Comparison of ENCODE assay signal across 8 cellular contexts in the genomic region with DNA sequence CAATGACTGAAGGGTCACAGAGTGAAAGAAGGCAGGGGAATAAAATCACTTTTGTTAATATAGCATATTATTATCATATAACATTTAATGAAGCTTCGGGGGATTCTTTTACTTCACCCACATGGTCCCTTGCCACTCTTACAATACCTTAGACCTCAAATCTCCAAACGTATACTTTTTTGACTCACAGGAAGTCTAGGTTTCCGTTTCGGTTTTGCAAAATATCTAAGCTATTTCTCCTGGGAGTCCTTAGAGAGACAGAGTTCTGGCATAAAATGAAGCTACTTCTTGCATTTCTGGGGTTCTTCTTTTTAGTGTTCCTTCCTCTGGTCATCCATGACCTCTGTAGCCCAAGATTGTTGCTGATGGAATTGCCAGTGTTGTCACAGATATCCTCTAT.
DNase-seq lines count a peak whose midpoint lies in the region; ATAC-seq, FAIRE-seq and TF ChIP-seq lines count a peak whose summit lies in the region.

No MANE protein-coding gene starts in this region.

- no peaks in the 10 kb centered on the region for H3K9me3 Mint-ChIP-seq in natural killer cell treated with Interleukin-12 subunit alpha and Interleukin-12 subunit beta and Interleukin-15 and Interleukin-18, amount 100 ng/mL, for 72 hours
- H3K9me3 Mint-ChIP-seq in natural killer cell (no peaks in the 10 kb centered on the region), Calu3 (ENCODE audit: low read depth, unreplicated experiment) (no peaks in the 10 kb centered on the region)

- no peaks in the 10 kb centered on the region; the same call in 1 of the 2 replicates for H3K9me2 ChIP-seq in SK-N-SH

- peaks cover 0 to 5% of the 10 kb centered on the region in 2 experiments; a peak in 3 of 4 replicates for H3K4me1 ChIP-seq in SK-N-SH (ENCODE audit: control insufficient read depth in 1 of 2, insufficient read depth in 2 of 2, low read depth in 1 of 2, low read length in 1 of 2)

- H3K4me2 ChIP-seq in SK-N-SH = no peak overlapping the region

- FAIRE-seq in HTR-8/SVneo (lab: Jason Lieb, UNC) = no peak

- no peak for TF ChIP-seq RAD21 in SK-N-SH (IDR thresholded peaks at IDR 0.05; ENCODE audit: low read length)

- no peak for TF ChIP-seq POLR2A in NB4 (IDR thresholded peaks at IDR 0.05; ENCODE audit: extremely low read depth, insufficient read length)

- no peaks in the 10 kb centered on the region for H3K36me3 ChIP-seq in SK-N-SH (replicated peaks in 1 of 2; ENCODE audit: control insufficient read depth in 1 of 2, insufficient read depth in 2 of 2, low read length in 1 of 2)

- CTCF ChIA-PET in SK-N-SH (lab: Yijun Ruan, JAX) = no interaction called here
- CTCF ChIA-PET in Calu3 (lab: Charles Lee) = no interaction called here

- H3K4me3 ChIP-seq in NB4 (ENCODE audit: low read depth, low read length) = peak overlapping the region; percentile 22
- H3K4me3 ChIP-seq in SK-N-SH (ENCODE audit: low read depth in 2 of 2, low read length in 1 of 2) = no peak overlapping the region

- WGBS in SK-N-SH (ENCODE audit: low lambda C conversion rate) = 58% methylated on average over 4 of the region's 4 CpGs

- no peak for TF ChIP-seq EP300 in SK-N-SH (IDR thresholded peaks at IDR 0.05; ENCODE audit: borderline replicate concordance in 1 of 2, low read depth in 1 of 2, low read length in 1 of 2)

- H3K27ac ChIP-seq in SK-N-SH (ENCODE audit: low read depth in 2 of 2, low read length in 1 of 2) = no peak overlapping the region

- H3F3A ChIP-seq in SK-N-SH (replicated peaks; ENCODE audit: insufficient read depth) = no peaks in the 10 kb centered on the region

- no peak overlapping the region for H3K9ac ChIP-seq in SK-N-SH

- peaks cover 0 to 6% of the 10 kb centered on the region in 2 donors for H3K27me3 Mint-ChIP-seq in natural killer cell treated with Interleukin-12 subunit alpha and Interleukin-12 subunit beta and Interleukin-15 and Interleukin-18, amount 100 ng/mL, for 72 hours
- H3K27me3 Mint-ChIP-seq in natural killer cell (ENCODE audit: low read depth in 2 of 2) (no peaks in the 10 kb centered on the region), Calu3 (ENCODE audit: unreplicated experiment) (no peaks in the 10 kb centered on the region)

- no peak overlapping the region for H2AFZ ChIP-seq in SK-N-SH (ENCODE audit: low read depth)

- no peaks in the 10 kb centered on the region for H3K27me3 ChIP-seq in SK-N-SH (ENCODE audit: insufficient read depth)

- H3K79me2 ChIP-seq in SK-N-SH (ENCODE audit: insufficient read depth) = no peaks in the 10 kb centered on the region

- intact Hi-C loops in natural killer cell (cut with micrococcal nuclease) = no loop called here
- intact Hi-C loops in Calu3 (cut with micrococcal nuclease; ENCODE audit: unreplicated experiment) = no loop called here

- no peak for ATAC-seq in natural killer cell treated with Interleukin-12 subunit alpha and Interleukin-12 subunit beta and Interleukin-15 and Interleukin-18, amount 100 ng/mL, for 72 hours
- no peak for ATAC-seq in natural killer cell
- peak; percentile 93 for ATAC-seq in HG02840 (IDR thresholded peaks at IDR 0.05; ENCODE audit: low FRiP score, unreplicated experiment)

- POLR2A ChIA-PET in SK-N-SH (lab: Yijun Ruan, JAX) = no interaction called here

- BruUV-seq in Calu3 (replicated peaks; lab: Mats Ljungman, UMichigan) = no TSS peak

- no peak overlapping the region for H3K27ac Mint-ChIP-seq in natural killer cell treated with Interleukin-12 subunit alpha and Interleukin-12 subunit beta and Interleukin-15 and Interleukin-18, amount 100 ng/mL, for 72 hours
- H3K27ac Mint-ChIP-seq in natural killer cell (no peak overlapping the region), Calu3 (ENCODE audit: unreplicated experiment) (no peak overlapping the region)

- no peaks in the 10 kb centered on the region for H4K20me1 ChIP-seq in SK-N-SH (ENCODE audit: insufficient read depth)

- no peak for DNase-seq in natural killer cell treated with Interleukin-12 subunit alpha and Interleukin-12 subunit beta and Interleukin-15 and Interleukin-18, amount 100 ng/mL, for 72 hours (ENCODE audit: low spot score)
- no peak for DNase-seq in natural killer cell
- peak; percentile 86 for DNase-seq in NB4 (ENCODE audit: low read depth)
- DNase-seq in glomerular visceral epithelial cell (ENCODE audit: extremely low spot score) = no peak
- DNase-seq in SK-N-SH = no peak
- no peak for DNase-seq in Calu3
- no peak for DNase-seq in HTR-8/SVneo (ENCODE audit: insufficient read length, low spot score)

- H3K4me3 Mint-ChIP-seq in natural killer cell treated with Interleukin-12 subunit alpha and Interleukin-12 subunit beta and Interleukin-15 and Interleukin-18, amount 100 ng/mL, for 72 hours = peak overlapping the region; percentile 31
- no peak overlapping the region for H3K4me3 Mint-ChIP-seq in natural killer cell
- H3K4me3 Mint-ChIP-seq in Calu3 (ENCODE audit: low read depth, unreplicated experiment) = no peak overlapping the region

- no peaks in the 10 kb centered on the region for H3K36me3 Mint-ChIP-seq in natural killer cell treated with Interleukin-12 subunit alpha and Interleukin-12 subunit beta and Interleukin-15 and Interleukin-18, amount 100 ng/mL, for 72 hours
- no peaks in the 10 kb centered on the region for H3K36me3 Mint-ChIP-seq in natural killer cell
- no peaks in the 10 kb centered on the region for H3K36me3 Mint-ChIP-seq in Calu3 (ENCODE audit: insufficient read depth, unreplicated experiment)

- no peaks in the 10 kb centered on the region for H3K9me3 ChIP-seq in SK-N-SH

- H3K4me1 Mint-ChIP-seq in natural killer cell treated with Interleukin-12 subunit alpha and Interleukin-12 subunit beta and Interleukin-15 and Interleukin-18, amount 100 ng/mL, for 72 hours (ENCODE audit: low read depth in 2 of 2) = peaks cover 5 to 7% of the 10 kb centered on the region in 2 donors
- H3K4me1 Mint-ChIP-seq in natural killer cell (peaks cover 0 to 16% of the 10 kb centered on the region in 2 donors), Calu3 (ENCODE audit: low read depth, unreplicated experiment) (no peaks in the 10 kb centered on the region)

- TF ChIP-seq CTCF in natural killer cell (IDR thresholded peaks at IDR 0.05) = no peak
- no peak for TF ChIP-seq CTCF in NB4 (IDR thresholded peaks at IDR 0.05; ENCODE audit: low read depth, low read length)
- no peak for TF ChIP-seq CTCF in SK-N-SH (IDR thresholded peaks at IDR 0.05)
- no peak for TF ChIP-seq CTCF in Calu3 (IDR thresholded peaks at IDR 0.05; ENCODE audit: unreplicated experiment)

TF ChIP-seq in SK-N-SH, 30 proteins besides CTCF, POLR2A, EP300 and RAD21:
- no peak for TF ChIP-seq TCF12 (IDR thresholded peaks at IDR 0.05)
- TF ChIP-seq NRF1 (IDR thresholded peaks at IDR 0.05; ENCODE audit: low read depth, low read length) = no peak
- no peak for TF ChIP-seq SIN3A (IDR thresholded peaks at IDR 0.05; ENCODE audit: borderline replicate concordance, low read depth, low read length)
- no peak for TF ChIP-seq ZBTB33 (IDR thresholded peaks at IDR 0.05; ENCODE audit: borderline replicate concordance, low read depth)
- TF ChIP-seq GATA2 (CRISPR knock-in tag; IDR thresholded peaks at IDR 0.05) = no peak
- TF ChIP-seq CHD2 (IDR thresholded peaks at IDR 0.05; ENCODE audit: low read length, partially characterized antibody) = no peak
- TF ChIP-seq FOXM1 (IDR thresholded peaks at IDR 0.05; ENCODE audit: low read depth) = no peak
- TF ChIP-seq, protein P1, sequence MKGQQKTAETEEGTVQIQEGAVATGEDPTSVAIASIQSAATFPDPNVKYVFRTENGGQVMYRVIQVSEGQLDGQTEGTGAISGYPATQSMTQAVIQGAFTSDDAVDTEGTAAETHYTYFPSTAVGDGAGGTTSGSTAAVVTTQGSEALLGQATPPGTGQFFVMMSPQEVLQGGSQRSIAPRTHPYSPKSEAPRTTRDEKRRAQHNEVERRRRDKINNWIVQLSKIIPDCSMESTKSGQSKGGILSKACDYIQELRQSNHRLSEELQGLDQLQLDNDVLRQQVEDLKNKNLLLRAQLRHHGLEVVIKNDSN (IDR thresholded peaks at IDR 0.05; ENCODE audit: borderline replicate concordance, low read depth) = no peak
- no peak for TF ChIP-seq MXI1 (IDR thresholded peaks at IDR 0.05; ENCODE audit: low read depth, low read length)
- TF ChIP-seq EZH2phosphoT487 (IDR thresholded peaks at IDR 0.05; ENCODE audit: borderline replicate concordance, low read depth) = no peak
- no peak for TF ChIP-seq POLR2AphosphoS5 (IDR thresholded peaks at IDR 0.05; ENCODE audit: low read depth, low read length)
- TF ChIP-seq FOSL2 (IDR thresholded peaks at IDR 0.05; ENCODE audit: borderline replicate concordance, low read depth) = no peak
- no peak for TF ChIP-seq TEAD4 (IDR thresholded peaks at IDR 0.05; ENCODE audit: borderline replicate concordance, insufficient read depth)
- no peak for TF ChIP-seq YY1 (IDR thresholded peaks at IDR 0.05; ENCODE audit: low read depth)
- no peak for TF ChIP-seq RXRA (IDR thresholded peaks at IDR 0.05; ENCODE audit: borderline replicate concordance, low read depth)
- TF ChIP-seq USF2 (IDR thresholded peaks at IDR 0.05; ENCODE audit: borderline replicate concordance, low read depth, low read length) = no peak
